8 cellular contexts compared by ENCODE assay signal in the genomic region with DNA sequence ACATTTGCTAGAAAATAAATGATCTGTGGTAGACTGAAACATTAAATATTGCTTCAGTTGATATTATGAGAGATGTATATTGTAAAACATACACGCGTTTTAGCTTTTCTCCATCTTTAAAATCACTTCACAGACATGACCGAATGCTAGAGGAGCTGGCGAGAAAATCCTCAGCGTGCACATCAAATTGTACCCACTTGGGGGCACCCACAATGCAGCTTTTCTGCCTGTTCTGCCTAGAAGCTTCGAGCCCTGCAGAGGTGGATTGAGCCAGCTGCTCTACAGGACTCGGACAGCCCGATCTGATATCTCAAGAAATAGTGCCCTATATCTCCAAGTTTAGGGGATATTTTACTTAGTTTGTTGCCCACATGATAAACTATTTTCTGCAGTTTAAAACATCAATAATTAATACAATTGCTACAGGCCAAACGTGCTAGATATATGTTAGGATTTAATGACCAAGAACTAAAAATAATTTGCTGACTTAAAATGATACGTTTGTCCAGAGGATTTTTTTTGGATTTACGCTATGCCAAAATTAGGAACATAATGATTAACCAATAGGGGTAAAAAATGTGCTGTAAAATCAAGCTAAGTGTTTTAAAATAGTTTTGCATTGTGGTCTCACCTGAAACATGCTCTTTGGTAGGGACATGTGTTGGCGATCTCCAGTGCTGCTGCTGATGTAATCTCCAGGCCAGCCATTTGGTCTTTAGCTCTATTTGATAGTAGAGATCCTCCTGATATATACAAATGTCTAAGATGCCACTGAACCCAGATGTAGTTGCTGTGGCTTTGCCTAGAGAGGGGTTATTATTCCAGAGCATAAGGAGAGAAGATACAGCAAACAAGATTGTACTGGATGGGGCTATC. TPM values are rescaled to one million over a fixed set of nuclear protein-coding genes. Genes with fewer than 3 reads are reported as not detected.
A peak's percentile ranks its signal among the peaks of the same experiment; 100 is the strongest.
DNase-seq lines count a peak whose midpoint lies in the region; ATAC-seq and TF ChIP-seq lines count a peak whose summit lies in the region.

No MANE protein-coding gene starts in this region.

- no peaks in the 10 kb centered on the region for H3K9me3 Mint-ChIP-seq in activated CD8-positive, alpha-beta memory T cell treated with anti-CD3 and anti-CD28 coated beads, Interleukin-2, amount 10 ng/mL, durations not matched to agents 7 days and 5 days (ENCODE audit: low read depth)
- no peaks in the 10 kb centered on the region for H3K9me3 Mint-ChIP-seq in osteocyte (ENCODE audit: unreplicated experiment)

- peaks cover 3% of the 10 kb centered on the region for H3K36me3 Mint-ChIP-seq in activated CD8-positive, alpha-beta memory T cell treated with anti-CD3 and anti-CD28 coated beads, Interleukin-2, amount 10 ng/mL, durations not matched to agents 7 days and 5 days
- H3K36me3 Mint-ChIP-seq in osteocyte (ENCODE audit: unreplicated experiment), result no peaks in the 10 kb centered on the region

- peaks cover 2% of the 10 kb centered on the region for H3K4me1 Mint-ChIP-seq in activated CD8-positive, alpha-beta memory T cell treated with anti-CD3 and anti-CD28 coated beads, Interleukin-2, amount 10 ng/mL, durations not matched to agents 7 days and 5 days
- peaks cover 1% of the 10 kb centered on the region for H3K4me1 Mint-ChIP-seq in osteocyte (ENCODE audit: unreplicated experiment)

- CTCF ChIA-PET in activated CD8-positive, alpha-beta memory T cell treated with anti-CD3 and anti-CD28 coated beads, Interleukin-2, amount 10 ng/mL, durations not matched to agents 7 days and 5 days (lab: Charles Lee), result interaction anchor here (0.7 to 3.0 kb wide), 18 partner anchors 8 to 505 kb away, joined by 3 to 47 read pairs (median 4); no protein-coding TSS in a partner anchor

- no peak overlapping the region for H3K4me3 ChIP-seq in fibroblast of pulmonary artery (replicated peaks; ENCODE audit: low read depth, low read length)

- DNase-seq in CD1c-positive myeloid dendritic cell (ENCODE audit: extremely low spot score) (peak; percentile 42), GM19238 (ENCODE audit: insufficient read length, low spot score) (peak; percentile 14), NCI-H748 (lab: John Stamatoyannopoulos, UW; ENCODE audit: unreplicated experiment) (peak; percentile 76), fibroblast of pulmonary artery (ENCODE audit: low read depth) (peak; percentile 62), osteocyte (ENCODE audit: extremely low spot score, unreplicated experiment) (no peak)
- DNase-seq in activated CD8-positive, alpha-beta memory T cell treated with anti-CD3 and anti-CD28 coated beads, Interleukin-2, amount 10 ng/mL, durations not matched to agents 7 days and 5 days, result peak; percentile 71

- H3K27ac Mint-ChIP-seq in activated CD8-positive, alpha-beta memory T cell treated with anti-CD3 and anti-CD28 coated beads, Interleukin-2, amount 10 ng/mL, durations not matched to agents 7 days and 5 days, result no peak overlapping the region
- H3K27ac Mint-ChIP-seq in osteocyte (ENCODE audit: unreplicated experiment), result no peak overlapping the region

- TF ChIP-seq CTCF in fibroblast of pulmonary artery (IDR thresholded peaks at IDR 0.05; ENCODE audit: low read length, missing control alignments), result peak; percentile 70
- peak; percentile 68 for TF ChIP-seq CTCF in osteocyte (IDR thresholded peaks at IDR 0.05)

- no peak overlapping the region for H3K4me3 Mint-ChIP-seq in activated CD8-positive, alpha-beta memory T cell treated with anti-CD3 and anti-CD28 coated beads, Interleukin-2, amount 10 ng/mL, durations not matched to agents 7 days and 5 days
- no peak overlapping the region for H3K4me3 Mint-ChIP-seq in osteocyte (ENCODE audit: unreplicated experiment)

- ATAC-seq in HG03460 (IDR thresholded peaks at IDR 0.05; ENCODE audit: unreplicated experiment) (peak; percentile 74), GM21367 (IDR thresholded peaks at IDR 0.05; ENCODE audit: unreplicated experiment) (no peak)
- peak; percentile 89 for ATAC-seq in activated CD8-positive, alpha-beta memory T cell treated with anti-CD3 and anti-CD28 coated beads, Interleukin-2, amount 10 ng/mL, durations not matched to agents 7 days and 5 days

- H3K27me3 Mint-ChIP-seq in activated CD8-positive, alpha-beta memory T cell treated with anti-CD3 and anti-CD28 coated beads, Interleukin-2, amount 10 ng/mL, durations not matched to agents 7 days and 5 days, result peaks cover 16% of the 10 kb centered on the region
- peaks cover 57% of the 10 kb centered on the region for H3K27me3 Mint-ChIP-seq in osteocyte (ENCODE audit: unreplicated experiment)

RNA-seq across cellular contexts. Expression of a gene that starts 22.3 kb away (rescaled TPM):
- total RNA-seq in activated CD8-positive, alpha-beta memory T cell treated with anti-CD3 and anti-CD28 coated beads, Interleukin-2, amount 10 ng/mL, durations not matched to agents 7 days and 5 days, result 100 to 1,000 TPM; 240 to 332 TPM
- total RNA-seq in osteocyte, result 155 and 162 TPM in 2 replicates

RNA-seq across cellular contexts. Expression of a gene that starts 35.9 kb away (rescaled TPM):
- total RNA-seq in activated CD8-positive, alpha-beta memory T cell treated with anti-CD3 and anti-CD28 coated beads, Interleukin-2, amount 10 ng/mL, durations not matched to agents 7 days and 5 days, result 10 to 100 TPM; 58.4 to 62.4 TPM
- 71.0 and 74.9 TPM in 2 replicates for total RNA-seq in osteocyte
